In the genomic region with DNA sequence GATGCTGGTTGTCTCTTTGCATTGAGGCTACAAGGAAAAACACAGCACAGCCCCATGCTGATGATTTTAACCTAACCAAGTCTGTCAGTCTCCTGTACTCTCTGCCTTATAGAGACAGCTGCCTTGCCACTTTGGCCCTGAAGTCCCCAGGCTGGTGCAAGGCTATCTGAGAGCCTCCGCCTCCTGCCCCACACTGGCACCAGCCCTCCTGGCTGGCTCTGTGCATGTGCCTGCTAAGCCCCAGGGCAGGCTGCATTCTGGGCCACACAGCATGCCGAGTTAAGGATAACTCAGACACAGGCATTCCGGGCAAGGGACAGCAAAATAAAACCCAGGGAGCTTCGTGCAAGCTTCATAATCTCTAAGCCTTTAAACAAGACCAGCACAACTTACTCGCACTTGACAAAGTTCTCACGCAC, we compare ENCODE assay signal across 7 cellular contexts. TPM values are rescaled to one million over a fixed set of nuclear protein-coding genes. Genes with fewer than 3 reads are reported as not detected.
DNase-seq lines count a peak whose midpoint lies in the region; ATAC-seq and TF ChIP-seq lines count a peak whose summit lies in the region.

No MANE protein-coding gene starts in this region.

- no peaks in the 10 kb centered on the region for H3K9me2 ChIP-seq in OCI-LY1 (ENCODE audit: low read depth, low read length)

- no peak overlapping the region for H3K4ac ChIP-seq in trophoblast cell (ENCODE audit: low read depth, low read length)

- CTCF ChIA-PET in mammary epithelial cell (lab: Charles Lee; ENCODE audit: low non-redundant PET), result no interaction called here

- H3K4me1 ChIP-seq in OCI-LY1 (ENCODE audit: insufficient read depth, low read length, severe bottlenecking) (peaks cover 74% of the 10 kb centered on the region), mammary epithelial cell (ENCODE audit: insufficient read depth, low read length) (peaks cover 32% of the 10 kb centered on the region), trophoblast cell (ENCODE audit: control insufficient read depth in 1 of 2, insufficient read depth in 2 of 2, low read length in 2 of 2) (peaks cover 20 to 21% of the 10 kb centered on the region in 2 experiments)

- peak overlapping the region; percentile 94 for H3K27ac ChIP-seq in OCI-LY1 (ENCODE audit: low read depth, low read length, poor library complexity, severe bottlenecking)
- H3K27ac ChIP-seq in mammary epithelial cell (ENCODE audit: insufficient read depth, low read depth, low read length), result peak overlapping the region; percentile 90
- no peak overlapping the region for H3K27ac ChIP-seq in trophoblast cell (ENCODE audit: low read depth, low read length)

- peak overlapping the region; percentile 74 for H3K4me3 ChIP-seq in OCI-LY1 (ENCODE audit: low read depth, low read length, poor library complexity, severe bottlenecking)
- peak overlapping the region; percentile 13 to 35 (median 34) for H3K4me3 ChIP-seq in mammary epithelial cell (replicated peaks in 1 of 3; ENCODE audit: insufficient read depth in 1 of 3, low read depth in 2 of 3, low read length in 3 of 3)
- H3K4me3 ChIP-seq in trophoblast cell (ENCODE audit: low read depth, low read length), result no peak overlapping the region

- H2AK5ac ChIP-seq in trophoblast cell (ENCODE audit: low read length), result no peak overlapping the region

- peak; percentile 35 for DNase-seq in mammary epithelial cell
- DNase-seq in trophoblast cell, result peak; percentile 21 to 38
- DNase-seq in T-helper 9 cell, result no peak

- peak overlapping the region; percentile 22 for H2BK5ac ChIP-seq in trophoblast cell (ENCODE audit: low read depth, low read length, poor library complexity)

- TF ChIP-seq CTCF in OCI-LY1 (IDR thresholded peaks at IDR 0.05; ENCODE audit: low read length) (no peak), mammary epithelial cell (conservative IDR thresholded peaks at IDR 0.05 in 1 of 2, IDR thresholded peaks at IDR 0.05 in 1 of 2; ENCODE audit: extremely low read depth in 1 of 2, insufficient read depth in 1 of 2, low read depth in 1 of 2, low read length in 2 of 2) (no peak)

- peaks cover 14% of the 10 kb centered on the region for H3K79me1 ChIP-seq in trophoblast cell (ENCODE audit: low read length)

- H4K20me1 ChIP-seq in OCI-LY1 (ENCODE audit: insufficient read depth, low read length), result no peaks in the 10 kb centered on the region
- no peaks in the 10 kb centered on the region for H4K20me1 ChIP-seq in mammary epithelial cell (ENCODE audit: insufficient read depth, low read length)

- no TSS peak for BruUV-seq in mammary epithelial cell (replicated peaks; lab: Mats Ljungman, UMichigan)

- H3K79me2 ChIP-seq in OCI-LY1 (ENCODE audit: insufficient read depth, low read length) (peaks cover 53% of the 10 kb centered on the region), mammary epithelial cell (ENCODE audit: insufficient read depth, low read length) (peaks cover 25% of the 10 kb centered on the region), trophoblast cell (ENCODE audit: control insufficient read depth, insufficient read depth, low read length, poor library complexity) (peaks cover 2% of the 10 kb centered on the region)

- H3K9me3 ChIP-seq in OCI-LY1 (ENCODE audit: low read length) (no peaks in the 10 kb centered on the region), mammary epithelial cell (replicated peaks; ENCODE audit: insufficient read depth, low read length) (peaks cover 3% of the 10 kb centered on the region), trophoblast cell (ENCODE audit: insufficient read depth, low read depth, low read length) (no peaks in the 10 kb centered on the region)

- peak overlapping the region; percentile 11 for H4K91ac ChIP-seq in trophoblast cell (ENCODE audit: low read depth, low read length)

- H3K14ac ChIP-seq in trophoblast cell (ENCODE audit: low read length), result peak overlapping the region; percentile 8

- no peak overlapping the region for H3K18ac ChIP-seq in trophoblast cell (ENCODE audit: low read length)

- intact Hi-C loops in mammary epithelial cell (cut with micrococcal nuclease), result loop anchor here (1.0 to 10.0 kb wide), 9 partner anchors 37 to 977 kb away; no protein-coding TSS in a partner anchor

- no peak overlapping the region for H2AFZ ChIP-seq in OCI-LY1 (ENCODE audit: low read length)
- peak overlapping the region; percentile 66 for H2AFZ ChIP-seq in mammary epithelial cell (ENCODE audit: low read depth, low read length)
- no peak overlapping the region for H2AFZ ChIP-seq in trophoblast cell (ENCODE audit: insufficient read depth, low read length, poor library complexity)

- H3F3A ChIP-seq in OCI-LY1 (ENCODE audit: insufficient read depth, low read length), result no peaks in the 10 kb centered on the region; the same call in 1 of the 2 replicates

- H3K9ac ChIP-seq in OCI-LY1 (ENCODE audit: low read length) (peak overlapping the region; percentile 79), mammary epithelial cell (ENCODE audit: insufficient read depth, low read length) (peak overlapping the region; percentile 83), trophoblast cell (ENCODE audit: low read length) (no peak overlapping the region)

- no peak overlapping the region for H4K12ac ChIP-seq in trophoblast cell (ENCODE audit: low read depth, low read length)

- 22% methylated on average over 6 of the region's 6 CpGs for WGBS in mammary epithelial cell (ENCODE audit: low coverage, missing lambda C conversion rate)
- no CpG with 5 or more reads among the region's 6 CpGs for WGBS in trophoblast cell (ENCODE audit: extremely low coverage, insufficient coverage, insufficient read length)

- ATAC-seq in GM18861 (IDR thresholded peaks at IDR 0.05; ENCODE audit: unreplicated experiment), result peak; percentile 0
- no peak for ATAC-seq in GM21576 (IDR thresholded peaks at IDR 0.05; ENCODE audit: unreplicated experiment)
- ATAC-seq in HG03139 (IDR thresholded peaks at IDR 0.05; ENCODE audit: unreplicated experiment), result no peak

- peak overlapping the region; percentile 85 for H3K4me2 ChIP-seq in OCI-LY1 (ENCODE audit: low read length)
- H3K4me2 ChIP-seq in mammary epithelial cell (ENCODE audit: insufficient read depth, low read depth, low read length), result peak overlapping the region; percentile 80
- no peak overlapping the region for H3K4me2 ChIP-seq in trophoblast cell (ENCODE audit: low read length)

- H3K36me3 ChIP-seq in OCI-LY1 (ENCODE audit: insufficient read depth, low read length) (peaks cover 25% of the 10 kb centered on the region), mammary epithelial cell (ENCODE audit: insufficient read depth, low read length) (no peaks in the 10 kb centered on the region), trophoblast cell (ENCODE audit: control insufficient read depth in 1 of 2, insufficient read depth in 2 of 2, low read length in 2 of 2) (no peaks in the 10 kb centered on the region)

- dilution Hi-C loops in mammary epithelial cell (cut with HindIII; ENCODE audit: low sequenced_read_pairs), result no loop called here

- H3K27me3 ChIP-seq in OCI-LY1 (ENCODE audit: insufficient read depth, low read length), result no peaks in the 10 kb centered on the region
- no peaks in the 10 kb centered on the region for H3K27me3 ChIP-seq in mammary epithelial cell (ENCODE audit: insufficient read depth, low read length)
- H3K27me3 ChIP-seq in trophoblast cell (ENCODE audit: insufficient read depth, low read length), result no peaks in the 10 kb centered on the region

- in situ Hi-C loops in mammary epithelial cell (cut with MboI; ENCODE audit: low sequenced_read_pairs in 2 of 2), result no loop called here

- H2BK12ac ChIP-seq in trophoblast cell (ENCODE audit: low read length), result peak overlapping the region; percentile 52

- peak overlapping the region; percentile 26 for H2BK120ac ChIP-seq in trophoblast cell (ENCODE audit: insufficient read depth, low read length, poor library complexity)

- H4K8ac ChIP-seq in trophoblast cell (ENCODE audit: low read depth, low read length), result no peak overlapping the region

- no peak overlapping the region for H3K23ac ChIP-seq in trophoblast cell (ENCODE audit: low read length)

RNA-seq across cellular contexts. Expression of a gene that starts 0.9 kb away (rescaled TPM):
- 100 to 1,000 TPM; 126 to 133 TPM for total RNA-seq in mammary epithelial cell
- polyA plus RNA-seq in mammary epithelial cell, result 45.8 TPM
- polyA minus RNA-seq in mammary epithelial cell, result 102 TPM
- polyA plus RNA-seq in trophoblast cell (2013), result 64.0 and 64.4 TPM in 2 replicates
